Comparison of ENCODE assay signal across 11 cellular contexts in genomic region chr4:183588169-183588675, GRCh38.
A peak's percentile ranks its signal among the peaks of the same experiment; 100 is the strongest.
DNase-seq lines count a peak whose midpoint lies in the region; ATAC-seq and TF ChIP-seq lines count a peak whose summit lies in the region.
"Had no signal": no experiment of that assay in that cellular context is flagged by ENCODE, and none has a peak within 500 bp of the region (broad histone marks: within the 10 kb centered on the region; RNA-seq: fewer than 3 reads in every experiment).

No MANE protein-coding gene starts in this region.

- H3K36me3 ChIP-seq in esophagus muscularis mucosa (no peaks in the 10 kb centered on the region), upper lobe of right lung (no peaks in the 10 kb centered on the region)
- H3K36me3 ChIP-seq: WERI-Rb-1 had no signal

- H3K4me1 ChIP-seq in esophagus muscularis mucosa, result peaks cover 8 to 42% (median 37%) of the 10 kb centered on the region in 4 donors
- no peaks in the 10 kb centered on the region for H3K4me1 ChIP-seq in upper lobe of right lung
- H3K4me1 ChIP-seq: A549 had no signal

- H3K4me3 ChIP-seq in esophagus muscularis mucosa, result peak overlapping the region in 3 of 4 donors; percentile 2 to 33 (median 3)
- peak overlapping the region; percentile 20 for H3K4me3 ChIP-seq in upper lobe of right lung
- H3K4me3 ChIP-seq: A549 had no signal

- DNase-seq in NCI-H1417 (lab: John Stamatoyannopoulos, UW) (peak; percentile 23 to 80 (median 60)), NCI-H1417 treated with DMSO at 0.1 percent for 48 hours (lab: John Stamatoyannopoulos, UW) (no peak), esophagus muscularis mucosa (ENCODE audit: extremely low spot score) (peak; percentile 85), midbrain (lab: John Stamatoyannopoulos, UW) (peak; percentile 32), upper lobe of right lung (no peak)
- no peak for DNase-seq in activated CD8-positive, alpha-beta memory T cell treated with anti-CD3 and anti-CD28 coated beads, Interleukin-2, amount 50 U/mL, for 4 hours
- no peak for DNase-seq in activated CD4-positive, alpha-beta T cell treated with anti-CD3 and anti-CD28 coated beads, Interleukin-2, amount 50 U/mL, for 4 hours
- DNase-seq: stimulated activated naive CD4-positive, alpha-beta T cell treated with Interleukin-2 at 50 U/mL for 16 hours; WERI-Rb-1 had no signal

- peak overlapping the region; percentile 85 to 90 (median 88) for H3K27ac ChIP-seq in esophagus muscularis mucosa (replicated peaks in 1 of 4)
- H3K27ac ChIP-seq in upper lobe of right lung, result peak overlapping the region; percentile 15
- H3K27ac ChIP-seq: A549, WERI-Rb-1 had no signal

- peak; percentile 95 for TF ChIP-seq EP300 in esophagus muscularis mucosa (IDR thresholded peaks at IDR 0.05)

- intact Hi-C loops in esophagus muscularis mucosa (cut with DNase I), result no loop called here
- intact Hi-C loops in upper lobe of right lung (cut with DNase I), result no loop called here

- H3K9me3 ChIP-seq in esophagus muscularis mucosa (no peaks in the 10 kb centered on the region), upper lobe of right lung (no peaks in the 10 kb centered on the region)
- H3K9me3 ChIP-seq: A549 had no signal

- TF ChIP-seq POLR2A in esophagus muscularis mucosa (IDR thresholded peaks at IDR 0.05; ENCODE audit: low read depth), result no peak

- ATAC-seq in upper lobe of right lung, result peak; percentile 72
- ATAC-seq in GM21619 (IDR thresholded peaks at IDR 0.05; ENCODE audit: unreplicated experiment), result no peak
- ATAC-seq: A549 had no signal

- 34% methylated on average over 11 of the region's 11 CpGs for WGBS in esophagus muscularis mucosa

- no peaks in the 10 kb centered on the region for H3K27me3 ChIP-seq in esophagus muscularis mucosa
- no peaks in the 10 kb centered on the region for H3K27me3 ChIP-seq in upper lobe of right lung

- TF ChIP-seq CTCF in esophagus muscularis mucosa (IDR thresholded peaks at IDR 0.05) (no peak), upper lobe of right lung (IDR thresholded peaks at IDR 0.05) (no peak)

Comparison
In these comparisons a context has a peak if more than half of its experiments do, and no peak if none do; other contexts are left out.
1. DNase-seq: peak in NCI-H1417 (3 of 3), esophagus muscularis mucosa (single experiment) and midbrain (single experiment); none in NCI-H1417 treated with DMSO at 0.1 percent for 48 hours (single experiment), upper lobe of right lung (single experiment), activated CD8-positive, alpha-beta memory T cell treated with anti-CD3 and anti-CD28 coated beads, Interleukin-2, amount 50 U/mL, for 4 hours (single experiment) and activated CD4-positive, alpha-beta T cell treated with anti-CD3 and anti-CD28 coated beads, Interleukin-2, amount 50 U/mL, for 4 hours (0 of 2).